8 cellular contexts compared by ENCODE assay signal in genomic region chr14:69153848-69154208, GRCh38. TPM values are rescaled to one million over a fixed set of nuclear protein-coding genes. Genes with fewer than 3 reads are reported as not detected.
DNase-seq lines count a peak whose midpoint lies in the region; ATAC-seq and TF ChIP-seq lines count a peak whose summit lies in the region.

No MANE protein-coding gene starts in this region.

- WGBS in heart right ventricle, 2 donors: 2 to 3% methylated on average over 13 of the region's 13 CpGs
- WGBS in psoas muscle, 3 donors: 3 to 4% (median 4%) methylated on average over 13 of the region's 13 CpGs

- H3K9me3 ChIP-seq in heart right ventricle (no peaks in the 10 kb centered on the region), psoas muscle (no peaks in the 10 kb centered on the region)

- peaks cover 25% of the 10 kb centered on the region for H3K4me1 Mint-ChIP-seq in CD14-positive monocyte
- H3K4me1 Mint-ChIP-seq in IgD-negative memory B cell: peaks cover 18 to 26% (median 21%) of the 10 kb centered on the region in 3 donors
- peaks cover 25% of the 10 kb centered on the region for H3K4me1 Mint-ChIP-seq in activated T-helper 2 cell treated with anti-CD3 and anti-CD28 coated beads, Interferon-gamma antibody, Interleukin-2, Interleukin-4, amounts not matched to agents 10 μg/mL and 5 μg/mL and 100 μg/mL, durations not matched to agents 14 hours and 24 hours and 36 hours (ENCODE audit: low read depth)

- intact Hi-C loops in CD14-positive monocyte (cut with micrococcal nuclease): no loop called here
- intact Hi-C loops in activated T-helper 2 cell treated with anti-CD3 and anti-CD28 coated beads, Interferon-gamma antibody, Interleukin-2, Interleukin-4, amounts not matched to agents 10 μg/mL and 5 μg/mL and 100 μg/mL, durations not matched to agents 14 hours and 24 hours and 36 hours (cut with micrococcal nuclease): loop anchor here (1.0 to 5.0 kb wide), 2 partner anchors 244 to 613 kb away; partner anchors contain the start of genes ERH, SLC39A9 and SRSF5
- intact Hi-C loops in heart right ventricle (cut with DNase I): loop anchor here in 7 of 10 donors (1.0 to 10.0 kb wide), 5 partner anchors 37 to 88 kb away; partner anchors contain the start of gene EXD2 (in 5 of the 7)
- intact Hi-C loops in psoas muscle (cut with DNase I): loop anchor here (1.0 to 10.0 kb wide), 3 partner anchors 25 to 241 kb away; partner anchors contain the start of genes EXD2 (in 2 of the 2), ERH (in 1 of the 2) and SLC39A9 (in 1 of the 2)

- H3K9me3 Mint-ChIP-seq in CD14-positive monocyte: no peaks in the 10 kb centered on the region
- H3K9me3 Mint-ChIP-seq in IgD-negative memory B cell: no peaks in the 10 kb centered on the region
- H3K9me3 Mint-ChIP-seq in activated T-helper 2 cell treated with anti-CD3 and anti-CD28 coated beads, Interferon-gamma antibody, Interleukin-2, Interleukin-4, amounts not matched to agents 10 μg/mL and 5 μg/mL and 100 μg/mL, durations not matched to agents 14 hours and 24 hours and 36 hours: no peaks in the 10 kb centered on the region

- H3K27me3 Mint-ChIP-seq in CD14-positive monocyte (ENCODE audit: low read depth in 3 of 3) (peaks cover 4 to 36% (median 29%) of the 10 kb centered on the region in 3 donors), IgD-negative memory B cell (no peaks in the 10 kb centered on the region)
- H3K27me3 Mint-ChIP-seq in activated T-helper 2 cell treated with anti-CD3 and anti-CD28 coated beads, Interferon-gamma antibody, Interleukin-2, Interleukin-4, amounts not matched to agents 10 μg/mL and 5 μg/mL and 100 μg/mL, durations not matched to agents 14 hours and 24 hours and 36 hours (ENCODE audit: low read depth): peaks cover 39% of the 10 kb centered on the region

- H3K4me3 Mint-ChIP-seq in CD14-positive monocyte (peak overlapping the region; percentile 84 to 98), IgD-negative memory B cell (peak overlapping the region; percentile 90 to 96 (median 90))
- peak overlapping the region; percentile 89 for H3K4me3 Mint-ChIP-seq in activated T-helper 2 cell treated with anti-CD3 and anti-CD28 coated beads, Interferon-gamma antibody, Interleukin-2, Interleukin-4, amounts not matched to agents 10 μg/mL and 5 μg/mL and 100 μg/mL, durations not matched to agents 14 hours and 24 hours and 36 hours (ENCODE audit: low read depth)

- no peak for TF ChIP-seq CTCF in CD14-positive monocyte (IDR thresholded peaks at IDR 0.05)
- no peak for TF ChIP-seq CTCF in heart right ventricle (IDR thresholded peaks at IDR 0.05)
- TF ChIP-seq CTCF in psoas muscle (IDR thresholded peaks at IDR 0.05): no peak

- H3K36me3 Mint-ChIP-seq in CD14-positive monocyte (peaks cover 5% of the 10 kb centered on the region in 2 donors), IgD-negative memory B cell (no peaks in the 10 kb centered on the region)
- peaks cover 13% of the 10 kb centered on the region for H3K36me3 Mint-ChIP-seq in activated T-helper 2 cell treated with anti-CD3 and anti-CD28 coated beads, Interferon-gamma antibody, Interleukin-2, Interleukin-4, amounts not matched to agents 10 μg/mL and 5 μg/mL and 100 μg/mL, durations not matched to agents 14 hours and 24 hours and 36 hours (ENCODE audit: low read depth)

- ATAC-seq in heart right ventricle (no peak), psoas muscle (peak in 2 of 4 donors; percentile 27 to 33)

- peak overlapping the region; percentile 76 to 98 (median 94) for H3K27ac ChIP-seq in heart right ventricle
- peak overlapping the region; percentile 97 for H3K27ac ChIP-seq in psoas muscle

- H3K36me3 ChIP-seq in heart right ventricle: peaks cover 0 to 7% (median 0%) of the 10 kb centered on the region in 9 donors
- H3K36me3 ChIP-seq in psoas muscle (ENCODE audit: insufficient read depth in 1 of 2, low read depth in 1 of 2): peaks cover 0 to 5% of the 10 kb centered on the region in 2 donors

- H3K27me3 ChIP-seq in heart right ventricle (no peaks in the 10 kb centered on the region), psoas muscle (ENCODE audit: insufficient read depth in 3 of 3, low read length in 2 of 3) (no peaks in the 10 kb centered on the region)

- DNase-seq in CD14-positive monocyte (ENCODE audit: low spot score): no peak
- no peak for DNase-seq in activated T-helper 2 cell treated with anti-CD3 and anti-CD28 coated beads, Interferon-gamma antibody, Interleukin-2, Interleukin-4, amounts not matched to agents 10 μg/mL and 5 μg/mL and 100 μg/mL, durations not matched to agents 14 hours and 24 hours and 36 hours (ENCODE audit: low spot score)
- peak in 1 of 2 donors; percentile 23 for DNase-seq in heart right ventricle
- peak; percentile 29 to 52 for DNase-seq in psoas muscle
- no peak for DNase-seq in NCI-H2029 (lab: John Stamatoyannopoulos, UW)
- DNase-seq in GM19240 (ENCODE audit: insufficient read length, low spot score): no peak
- no peak for DNase-seq in retina

- peak overlapping the region; percentile 1 to 83 (median 67) for H3K27ac Mint-ChIP-seq in CD14-positive monocyte
- H3K27ac Mint-ChIP-seq in IgD-negative memory B cell: peak overlapping the region; percentile 0 to 89 (median 81)
- H3K27ac Mint-ChIP-seq in activated T-helper 2 cell treated with anti-CD3 and anti-CD28 coated beads, Interferon-gamma antibody, Interleukin-2, Interleukin-4, amounts not matched to agents 10 μg/mL and 5 μg/mL and 100 μg/mL, durations not matched to agents 14 hours and 24 hours and 36 hours: peak overlapping the region; percentile 73

- H3K4me1 ChIP-seq in heart right ventricle (peaks cover 3 to 41% (median 33%) of the 10 kb centered on the region in 9 donors), psoas muscle (peaks cover 22% of the 10 kb centered on the region)

- H3K4me3 ChIP-seq in heart right ventricle: peak overlapping the region; percentile 79 to 98 (median 90)
- peak overlapping the region; percentile 98 for H3K4me3 ChIP-seq in psoas muscle

RNA-seq across cellular contexts. Expression of gene DCAF5, which starts 0.9 kb away (rescaled TPM):
- polyA plus RNA-seq in CD14-positive monocyte (10 to 100 TPM; 22.2 to 30.6 TPM), IgD-negative memory B cell (57.9 TPM), heart right ventricle (10 to 100 TPM; 14.1 to 18.2 TPM), psoas muscle (10 to 100 TPM in 2 of 3 donors, 1 to 10 TPM in 1; 9.1 to 74.7 (median 24.4) TPM)
- total RNA-seq in activated T-helper 2 cell treated with anti-CD3 and anti-CD28 coated beads, Interferon-gamma antibody, Interleukin-2, Interleukin-4, amounts not matched to agents 10 μg/mL and 5 μg/mL and 100 μg/mL, durations not matched to agents 14 hours and 24 hours and 36 hours: 30.4 and 30.7 TPM in 2 replicates
- total RNA-seq in heart right ventricle (10 to 100 TPM; 49.3 to 63.1 (median 58.7) TPM), psoas muscle (10 to 100 TPM; 74.3 to 86.3 (median 78.7) TPM)

RNA-seq across cellular contexts. Expression of gene EXD2, which starts 37.5 kb away (rescaled TPM):
- 1 to 10 TPM; 3.1 to 4.0 TPM for polyA plus RNA-seq in CD14-positive monocyte
- 7.5 TPM for polyA plus RNA-seq in IgD-negative memory B cell
- total RNA-seq in activated T-helper 2 cell treated with anti-CD3 and anti-CD28 coated beads, Interferon-gamma antibody, Interleukin-2, Interleukin-4, amounts not matched to agents 10 μg/mL and 5 μg/mL and 100 μg/mL, durations not matched to agents 14 hours and 24 hours and 36 hours: 6.6 and 8.1 TPM in 2 replicates
- total RNA-seq in heart right ventricle: 10 to 100 TPM; 13.9 to 22.4 (median 16.3) TPM
- polyA plus RNA-seq in heart right ventricle: 1 to 10 TPM; 9.8 TPM
- total RNA-seq in psoas muscle: 10 to 100 TPM; 12.6 to 17.3 (median 13.6) TPM
- polyA plus RNA-seq in psoas muscle: 10 to 100 TPM in 2 of 3 donors, 1 to 10 TPM in 1; 6.8 to 12.5 (median 10.1) TPM

Comparison
In these comparisons a context has a peak if more than half of its experiments do, and no peak if none do; other contexts are left out.
1. DNase-seq: peak in psoas muscle (2 of 2); none in CD14-positive monocyte (single experiment), activated T-helper 2 cell treated with anti-CD3 and anti-CD28 coated beads, Interferon-gamma antibody, Interleukin-2, Interleukin-4, amounts not matched to agents 10 μg/mL and 5 μg/mL and 100 μg/mL, durations not matched to agents 14 hours and 24 hours and 36 hours (single experiment), NCI-H2029 (single experiment), GM19240 (single experiment) and retina (single experiment).
2. intact Hi-C loops: an anchor here in activated T-helper 2 cell treated with anti-CD3 and anti-CD28 coated beads, Interferon-gamma antibody, Interleukin-2, Interleukin-4, amounts not matched to agents 10 μg/mL and 5 μg/mL and 100 μg/mL, durations not matched to agents 14 hours and 24 hours and 36 hours (1.0 to 5.0 kb wide), heart right ventricle (1.0 to 10.0 kb wide) and psoas muscle (1.0 to 10.0 kb wide); none called in CD14-positive monocyte.
3. Peak in every context shown above with its lines, with median percentiles within 50 percentile points of each other: H3K27ac Mint-ChIP-seq and H3K4me3 Mint-ChIP-seq.